ENCODE assay signal across 9 cellular contexts in the genomic region with DNA sequence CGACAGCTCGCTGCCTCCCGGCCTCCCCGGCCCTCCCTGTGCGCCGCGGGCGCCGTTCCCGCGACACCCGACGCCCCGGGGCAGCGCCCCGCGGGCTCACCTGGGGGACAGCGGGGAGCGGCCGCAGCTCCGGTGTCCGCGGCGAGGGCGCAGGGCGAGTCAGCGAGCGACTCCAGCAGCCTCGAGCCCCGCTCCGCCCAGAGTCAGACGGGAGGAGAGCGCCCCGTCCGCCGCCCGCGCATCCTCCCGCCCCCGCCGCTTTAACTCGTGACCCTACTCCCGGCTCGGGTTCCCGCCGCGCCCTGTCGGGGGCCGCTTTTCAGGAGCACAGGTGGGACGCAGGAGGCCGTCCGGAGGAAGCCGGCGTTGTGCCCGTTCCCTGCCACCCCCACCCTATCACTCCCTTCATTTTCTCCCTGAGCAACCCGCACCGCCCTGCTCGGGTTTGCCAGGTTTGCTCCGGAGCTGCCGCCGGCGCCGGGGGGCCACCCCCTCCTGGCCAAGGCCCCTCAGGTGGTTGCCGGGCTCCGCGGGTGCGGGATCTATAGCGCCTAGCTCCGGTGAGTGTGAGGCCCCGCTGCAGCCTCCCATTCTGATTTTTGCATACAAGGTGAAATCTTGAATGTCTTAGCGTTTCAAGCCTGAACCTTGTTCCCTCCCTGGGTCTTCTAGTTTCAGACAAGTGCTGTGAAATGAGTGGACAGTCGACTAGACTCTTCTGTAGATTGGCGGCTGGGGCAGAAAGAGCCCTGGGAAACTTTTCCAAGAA. TPM values are rescaled to one million over a fixed set of nuclear protein-coding genes. Genes with fewer than 3 reads are reported as not detected.
DNase-seq lines count a peak whose midpoint lies in the region; ATAC-seq, FAIRE-seq and TF ChIP-seq lines count a peak whose summit lies in the region.
"Had no signal": no experiment of that assay in that cellular context is flagged by ENCODE, and none has a peak within 500 bp of the region (broad histone marks: within the 10 kb centered on the region; RNA-seq: fewer than 3 reads in every experiment).

A gene with protein sequence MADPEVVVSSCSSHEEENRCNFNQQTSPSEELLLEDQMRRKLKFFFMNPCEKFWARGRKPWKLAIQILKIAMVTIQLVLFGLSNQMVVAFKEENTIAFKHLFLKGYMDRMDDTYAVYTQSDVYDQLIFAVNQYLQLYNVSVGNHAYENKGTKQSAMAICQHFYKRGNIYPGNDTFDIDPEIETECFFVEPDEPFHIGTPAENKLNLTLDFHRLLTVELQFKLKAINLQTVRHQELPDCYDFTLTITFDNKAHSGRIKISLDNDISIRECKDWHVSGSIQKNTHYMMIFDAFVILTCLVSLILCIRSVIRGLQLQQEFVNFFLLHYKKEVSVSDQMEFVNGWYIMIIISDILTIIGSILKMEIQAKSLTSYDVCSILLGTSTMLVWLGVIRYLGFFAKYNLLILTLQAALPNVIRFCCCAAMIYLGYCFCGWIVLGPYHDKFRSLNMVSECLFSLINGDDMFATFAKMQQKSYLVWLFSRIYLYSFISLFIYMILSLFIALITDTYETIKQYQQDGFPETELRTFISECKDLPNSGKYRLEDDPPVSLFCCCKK (minus strand): TSS at position 205 of the 769 bp plus-strand sequence. CDS start 3,140 bp downstream, outside the sequence.

- ATAC-seq in HG02763 (IDR thresholded peaks at IDR 0.05; ENCODE audit: unreplicated experiment) (peak; percentile 61), pancreas (peak; percentile 73 to 82 (median 76))

- peak within 1 kb of the TSS; percentile 32 to 70 (median 57) for H3K27ac ChIP-seq in pancreas
- H3K27ac ChIP-seq: C4-2B had no signal

- H3K4me1 ChIP-seq in pancreas = no peaks in the 10 kb centered on the region

- no peak for FAIRE-seq in pancreas (lab: Jason Lieb, UNC)

- H3K36me3 ChIP-seq in pancreas = no peaks in the 10 kb centered on the region

- intact Hi-C loops in pancreas (cut with DNase I) = no loop called here

- H3K27me3 ChIP-seq in pancreas = no peaks in the 10 kb centered on the region

- TF ChIP-seq CTCF in foreskin fibroblast (IDR thresholded peaks at IDR 0.05; ENCODE audit: low read depth, low read length) (no peak), pancreas (IDR thresholded peaks at IDR 0.05) (no peak)

- DNase-seq in NCI-H748 (lab: John Stamatoyannopoulos, UW; ENCODE audit: unreplicated experiment) (peak; percentile 62), NCI-H748 treated with DMSO at 0.1 percent for 48 hours (lab: John Stamatoyannopoulos, UW) (no peak), NCI-H2107 treated with DMSO at 0.1 percent for 48 hours (lab: John Stamatoyannopoulos, UW; ENCODE audit: unreplicated experiment) (peak; percentile 18), foreskin fibroblast (peak in 1 of 2 donors; percentile 67), pancreas (peak; percentile 62 to 85 (median 71)), cerebellum (ENCODE audit: low spot score) (no peak)
- peak; percentile 55 for DNase-seq in activated T-cell treated with anti-CD3 and anti-CD28 coated beads, Interleukin-2, amount 50 U/mL, for 1 hour

- H3K4me3 ChIP-seq in foreskin fibroblast (ENCODE audit: low read depth in 1 of 2, low read length in 2 of 2) = peak within 1 kb of the TSS; percentile 42 to 58
- peak within 1 kb of the TSS; percentile 54 to 71 (median 59) for H3K4me3 ChIP-seq in pancreas

- H3K9me3 ChIP-seq in pancreas = no peaks in the 10 kb centered on the region

- WGBS in pancreas, 2 donors = 0 to 1% methylated on average over 34 to 73 of the region's 73 CpGs

RNA-seq across cellular contexts. Expression of the gene that starts here (rescaled TPM):
- 1 to 10 TPM; 3.2 to 8.1 (median 5.2) TPM for total RNA-seq in pancreas
- polyA plus RNA-seq in pancreas = 10 to 100 TPM in 1 of 2 donors, 1 to 10 TPM in 1; 9.5 to 11.2 TPM
- 0.64 TPM for total RNA-seq in cerebellum

Comparison
In these comparisons a context has a peak if more than half of its experiments do, and no peak if none do; other contexts are left out.
1. DNase-seq: peak in NCI-H748 (single experiment), NCI-H2107 treated with DMSO at 0.1 percent for 48 hours (single experiment), activated T-cell treated with anti-CD3 and anti-CD28 coated beads, Interleukin-2, amount 50 U/mL, for 1 hour (single experiment) and pancreas (6 of 6); none in NCI-H748 treated with DMSO at 0.1 percent for 48 hours (single experiment) and cerebellum (single experiment).